In genomic region chr17:9959377-9959981, GRCh38 we compare ENCODE assay signal across 8 cellular contexts. TPM values are rescaled to one million over a fixed set of nuclear protein-coding genes. Genes with fewer than 3 reads are reported as not detected.
DNase-seq lines count a peak whose midpoint lies in the region; ATAC-seq and TF ChIP-seq lines count a peak whose summit lies in the region.

No MANE protein-coding gene starts in this region.

- peaks cover 0 to 9% of the 10 kb centered on the region in 2 experiments for H3K27me3 ChIP-seq in mesenchymal stem cell (ENCODE audit: control insufficient read depth in 1 of 2, insufficient read depth in 1 of 2, low read length in 2 of 2)

- H2AK5ac ChIP-seq in mesenchymal stem cell (ENCODE audit: low read length, severe bottlenecking), result no peak overlapping the region

- H3K79me1 ChIP-seq in mesenchymal stem cell (replicated peaks; ENCODE audit: low read length, poor library complexity, severe bottlenecking), result no peaks in the 10 kb centered on the region

- peaks cover 4 to 29% of the 10 kb centered on the region in 2 experiments for H3K36me3 ChIP-seq in mesenchymal stem cell (ENCODE audit: control insufficient read depth in 1 of 2, insufficient read depth in 2 of 2, low read depth in 1 of 2, low read length in 2 of 2)

- no peak overlapping the region for H3K4me3 Mint-ChIP-seq in natural killer cell treated with Interleukin-12 subunit alpha and Interleukin-12 subunit beta and Interleukin-15 and Interleukin-18, amount 100 ng/mL, for 72 hours

- peak overlapping the region; percentile 21 for H3K4me2 ChIP-seq in mesenchymal stem cell (ENCODE audit: low read length, poor library complexity, severe bottlenecking)

- H2BK120ac ChIP-seq in mesenchymal stem cell (ENCODE audit: low read depth, low read length), result no peak overlapping the region

- no peak overlapping the region for H3K4ac ChIP-seq in mesenchymal stem cell (ENCODE audit: low read depth in 1 of 2, low read length in 2 of 2)

- no peak for ATAC-seq in GM18505 (IDR thresholded peaks at IDR 0.05; ENCODE audit: unreplicated experiment)
- ATAC-seq in natural killer cell treated with Interleukin-12 subunit alpha and Interleukin-12 subunit beta and Interleukin-15 and Interleukin-18, amount 100 ng/mL, for 72 hours, result no peak

- H3K27me3 Mint-ChIP-seq in natural killer cell treated with Interleukin-12 subunit alpha and Interleukin-12 subunit beta and Interleukin-15 and Interleukin-18, amount 100 ng/mL, for 72 hours, result no peaks in the 10 kb centered on the region

- H3K27ac Mint-ChIP-seq in natural killer cell treated with Interleukin-12 subunit alpha and Interleukin-12 subunit beta and Interleukin-15 and Interleukin-18, amount 100 ng/mL, for 72 hours, result no peak overlapping the region

- no peak overlapping the region for H4K91ac ChIP-seq in mesenchymal stem cell (ENCODE audit: low read length)

- H3K9ac ChIP-seq in mesenchymal stem cell (ENCODE audit: low read length), result peak overlapping the region; percentile 29

- H2AFZ ChIP-seq in mesenchymal stem cell (ENCODE audit: low read depth, low read length), result peak overlapping the region; percentile 23

- H2BK5ac ChIP-seq in mesenchymal stem cell (ENCODE audit: low read depth, low read length, poor library complexity, severe bottlenecking), result no peak overlapping the region

- WGBS in mesenchymal stem cell, result 14% methylated on average over 22 of the region's 22 CpGs

- H2BK12ac ChIP-seq in mesenchymal stem cell (ENCODE audit: low read length in 2 of 2), result no peak overlapping the region

- H3K14ac ChIP-seq in mesenchymal stem cell (ENCODE audit: low read length in 2 of 2), result no peak overlapping the region

- H3K4me1 Mint-ChIP-seq in natural killer cell treated with Interleukin-12 subunit alpha and Interleukin-12 subunit beta and Interleukin-15 and Interleukin-18, amount 100 ng/mL, for 72 hours (ENCODE audit: low read depth in 2 of 2), result peaks cover 0 to 12% of the 10 kb centered on the region in 2 donors

- no peaks in the 10 kb centered on the region for H3K36me3 Mint-ChIP-seq in natural killer cell treated with Interleukin-12 subunit alpha and Interleukin-12 subunit beta and Interleukin-15 and Interleukin-18, amount 100 ng/mL, for 72 hours

- H4K8ac ChIP-seq in mesenchymal stem cell (ENCODE audit: low read length), result no peak overlapping the region

- H3K23ac ChIP-seq in mesenchymal stem cell (ENCODE audit: low read length in 2 of 2), result no peak overlapping the region

- TF ChIP-seq POLR2A in GM18505 (IDR thresholded peaks at IDR 0.05; ENCODE audit: borderline replicate concordance, extremely low read depth, insufficient read depth, insufficient read length), result no peak

- no peaks in the 10 kb centered on the region for H3K9me3 ChIP-seq in mesenchymal stem cell (ENCODE audit: control insufficient read depth, low read length)

- H3K9me3 Mint-ChIP-seq in natural killer cell treated with Interleukin-12 subunit alpha and Interleukin-12 subunit beta and Interleukin-15 and Interleukin-18, amount 100 ng/mL, for 72 hours, result no peaks in the 10 kb centered on the region

- H3K18ac ChIP-seq in mesenchymal stem cell (ENCODE audit: low read depth in 1 of 2, low read length in 2 of 2), result no peak overlapping the region

- peak overlapping the region; percentile 33 for H2BK15ac ChIP-seq in mesenchymal stem cell (ENCODE audit: low read depth, poor library complexity, severe bottlenecking)

- H3K4me3 ChIP-seq in mesenchymal stem cell (ENCODE audit: insufficient read depth in 1 of 2, low read depth in 1 of 2, low read length in 2 of 2), result no peak overlapping the region

- peaks cover 7% of the 10 kb centered on the region for H3K4me1 ChIP-seq in mesenchymal stem cell (ENCODE audit: control insufficient read depth, insufficient read depth, low read depth, low read length)

- DNase-seq in activated CD8-positive, alpha-beta memory T cell treated with anti-CD3 and anti-CD28 coated beads for 24 hours, result peak; percentile 65
- DNase-seq in activated CD8-positive, alpha-beta memory T cell treated with anti-CD3 and anti-CD28 coated beads, Interleukin-2, amount 50 U/mL, for 4 hours, result no peak
- DNase-seq in NCI-H82 treated with DMSO at 0.1 percent for 48 hours (lab: John Stamatoyannopoulos, UW; ENCODE audit: unreplicated experiment), result peak; percentile 46
- peak; percentile 94 for DNase-seq in cerebellum (ENCODE audit: low spot score)
- peak; percentile 54 for DNase-seq in mesenchymal stem cell
- no peak for DNase-seq in NCI-H128 (lab: John Stamatoyannopoulos, UW; ENCODE audit: unreplicated experiment)
- no peak for DNase-seq in natural killer cell treated with Interleukin-12 subunit alpha and Interleukin-12 subunit beta and Interleukin-15 and Interleukin-18, amount 100 ng/mL, for 72 hours (ENCODE audit: low spot score)

- H3K27ac ChIP-seq in mesenchymal stem cell (ENCODE audit: low read length, poor library complexity, severe bottlenecking), result no peak overlapping the region

RNA-seq across cellular contexts. Expression of gene RCVRN, which starts 54.4 kb away (rescaled TPM):
- 0.27 TPM for total RNA-seq in cerebellum
- polyA plus RNA-seq in mesenchymal stem cell (2013, experiment 1 of 2), result 1.4 TPM
- 1.4 TPM for polyA plus RNA-seq in mesenchymal stem cell (2013, experiment 2 of 2)
- not detected for total RNA-seq in natural killer cell treated with Interleukin-12 subunit alpha and Interleukin-12 subunit beta and Interleukin-15 and Interleukin-18, amount 100 ng/mL, for 72 hours

Comparison
In these comparisons a context has a peak if more than half of its experiments do, and no peak if none do; other contexts are left out.
1. DNase-seq: peak in activated CD8-positive, alpha-beta memory T cell treated with anti-CD3 and anti-CD28 coated beads for 24 hours (single experiment), NCI-H82 treated with DMSO at 0.1 percent for 48 hours (single experiment), cerebellum (single experiment) and mesenchymal stem cell (single experiment); none in activated CD8-positive, alpha-beta memory T cell treated with anti-CD3 and anti-CD28 coated beads, Interleukin-2, amount 50 U/mL, for 4 hours (single experiment), NCI-H128 (single experiment) and natural killer cell treated with Interleukin-12 subunit alpha and Interleukin-12 subunit beta and Interleukin-15 and Interleukin-18, amount 100 ng/mL, for 72 hours (single experiment).